25 cellular contexts compared by ENCODE assay signal in the genomic region with DNA sequence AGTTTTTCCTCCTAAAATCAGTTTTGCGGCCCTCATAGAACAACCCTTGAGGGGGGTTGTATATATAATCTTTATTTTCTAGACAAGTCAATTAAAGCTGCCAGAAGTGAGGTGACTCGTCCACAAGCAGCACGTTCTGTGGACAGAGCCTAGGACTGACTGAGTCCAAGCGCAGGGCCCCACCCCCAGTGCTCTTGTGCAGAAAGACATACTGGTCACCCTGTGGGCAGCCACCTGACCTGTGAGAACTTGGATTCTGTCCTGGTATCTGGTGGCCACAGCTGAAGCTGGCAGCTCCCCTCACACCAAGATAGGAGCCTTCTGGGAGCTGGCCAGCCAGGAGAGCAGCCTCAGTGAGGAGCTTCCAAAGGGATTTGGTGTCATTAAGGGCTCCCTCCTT.
DNase-seq lines count a peak whose midpoint lies in the region; ATAC-seq, FAIRE-seq and TF ChIP-seq lines count a peak whose summit lies in the region.
"Had no signal": no experiment of that assay in that cellular context is flagged by ENCODE, and none has a peak within 500 bp of the region (broad histone marks: within the 10 kb centered on the region; RNA-seq: fewer than 3 reads in every experiment).

No MANE protein-coding gene starts in this region.

- TF ChIP-seq CTCF in gastroesophageal sphincter (IDR thresholded peaks at IDR 0.05) = no peak

- no peaks in the 10 kb centered on the region for H3K27me3 Mint-ChIP-seq in activated T-cell treated with anti-CD3 and anti-CD28 coated beads, Interleukin-2, amount 50 U/mL, for 24 hours

- H3K4me1 ChIP-seq in gastroesophageal sphincter = peaks cover 0 to 68% (median 28%) of the 10 kb centered on the region in 3 donors

- DNase-seq in A172 (ENCODE audit: low spot score) (peak; percentile 57), RCC 7860 (ENCODE audit: low spot score) (peak; percentile 4), myocyte (ENCODE audit: low read depth) (peak; percentile 93)
- DNase-seq in stimulated activated CD4-positive, alpha-beta T cell treated with anti-CD3 and anti-CD28 coated beads, Interleukin-15, amount 100 ng/mL, for 24 hours = no peak
- no peak for DNase-seq in activated T-cell treated with anti-CD3 and anti-CD28 coated beads, Interleukin-2, amount 50 U/mL, for 24 hours
- DNase-seq: activated CD4-positive, alpha-beta T cell treated with anti-CD3 and anti-CD28 coated beads, Interleukin-2, amount 50 U/mL, for 4 hours; activated gamma-delta T cell; amygdala; central memory CD4-positive, alpha-beta T cell; NCI-H1694; NCI-H2171 treated with DMSO at 0.1 percent for 48 hours; NCI-H526 treated with DMSO at 0.1 percent for 48 hours; SHP77 treated with DMSO at 0.1 percent for 48 hours; stimulated activated CD8-positive, alpha-beta memory T cell treated with anti-CD3 and anti-CD28 coated beads, Interleukin-4, amount 100 ng/mL, for 48 hours; WERI-Rb-1 had no signal

- FAIRE-seq in RCC 7860 (lab: Jason Lieb, UNC) = no peak
- FAIRE-seq: A549, frontal cortex, GM18507, K562, urothelium cell line had no signal

- peak overlapping the region in 3 of 4 donors; percentile 12 to 55 (median 54) for H3K27ac ChIP-seq in gastroesophageal sphincter
- H3K27ac ChIP-seq: A549, BLaER1, neural progenitor cell, WERI-Rb-1 had no signal

- H3K36me3 ChIP-seq in gastroesophageal sphincter = no peaks in the 10 kb centered on the region
- H3K36me3 ChIP-seq: BLaER1, neural progenitor cell, WERI-Rb-1 had no signal

- no peak overlapping the region for H3K4me3 Mint-ChIP-seq in activated T-cell treated with anti-CD3 and anti-CD28 coated beads, Interleukin-2, amount 50 U/mL, for 24 hours
- H3K4me3 Mint-ChIP-seq: neural progenitor cell had no signal

- TF ChIP-seq POLR2A in gastroesophageal sphincter (IDR thresholded peaks at IDR 0.05) = no peak

- peaks cover 53% of the 10 kb centered on the region for H3K4me1 Mint-ChIP-seq in activated T-cell treated with anti-CD3 and anti-CD28 coated beads, Interleukin-2, amount 50 U/mL, for 24 hours (ENCODE audit: low read depth)

- H3K9me3 Mint-ChIP-seq in activated T-cell treated with anti-CD3 and anti-CD28 coated beads, Interleukin-2, amount 50 U/mL, for 24 hours = peaks cover 4% of the 10 kb centered on the region

- no peak overlapping the region for H3K4me3 ChIP-seq in gastroesophageal sphincter
- H3K4me3 ChIP-seq: A549, BLaER1, K562, neural progenitor cell had no signal

- H3K9me3 ChIP-seq in gastroesophageal sphincter = peaks cover 0 to 11% (median 0%) of the 10 kb centered on the region in 3 donors
- H3K9me3 ChIP-seq: A549 had no signal

- H3K36me3 Mint-ChIP-seq in activated T-cell treated with anti-CD3 and anti-CD28 coated beads, Interleukin-2, amount 50 U/mL, for 24 hours (ENCODE audit: low read depth) = peaks cover 9% of the 10 kb centered on the region

- no peak for TF ChIP-seq EP300 in gastroesophageal sphincter (IDR thresholded peaks at IDR 0.05)

- WGBS in gastroesophageal sphincter (ENCODE audit: low coverage in 1 of 2), 2 donors = 74% methylated on average over 3 of the region's 4 CpGs; no CpG with 5 or more reads in 1 of the 2 donors

- H3K27me3 ChIP-seq in gastroesophageal sphincter = no peaks in the 10 kb centered on the region
- H3K27me3 ChIP-seq: BLaER1 had no signal

- ATAC-seq in gastroesophageal sphincter (no peak), GM19324 (IDR thresholded peaks at IDR 0.05; ENCODE audit: low FRiP score, unreplicated experiment) (no peak), HG02588 (IDR thresholded peaks at IDR 0.05; ENCODE audit: unreplicated experiment) (no peak)
- ATAC-seq: A549, K562 had no signal

- H3K27ac Mint-ChIP-seq in activated T-cell treated with anti-CD3 and anti-CD28 coated beads, Interleukin-2, amount 50 U/mL, for 24 hours = no peak overlapping the region
- H3K27ac Mint-ChIP-seq: neural progenitor cell had no signal

Comparison
In these comparisons a context has a peak if more than half of its experiments do, and no peak if none do; other contexts are left out.
1. DNase-seq: peak in A172 (single experiment), RCC 7860 (single experiment) and myocyte (single experiment); none in stimulated activated CD4-positive, alpha-beta T cell treated with anti-CD3 and anti-CD28 coated beads, Interleukin-15, amount 100 ng/mL, for 24 hours (single experiment) and activated T-cell treated with anti-CD3 and anti-CD28 coated beads, Interleukin-2, amount 50 U/mL, for 24 hours (single experiment).